Comparison of ENCODE assay signal across 20 cellular contexts in the genomic region with DNA sequence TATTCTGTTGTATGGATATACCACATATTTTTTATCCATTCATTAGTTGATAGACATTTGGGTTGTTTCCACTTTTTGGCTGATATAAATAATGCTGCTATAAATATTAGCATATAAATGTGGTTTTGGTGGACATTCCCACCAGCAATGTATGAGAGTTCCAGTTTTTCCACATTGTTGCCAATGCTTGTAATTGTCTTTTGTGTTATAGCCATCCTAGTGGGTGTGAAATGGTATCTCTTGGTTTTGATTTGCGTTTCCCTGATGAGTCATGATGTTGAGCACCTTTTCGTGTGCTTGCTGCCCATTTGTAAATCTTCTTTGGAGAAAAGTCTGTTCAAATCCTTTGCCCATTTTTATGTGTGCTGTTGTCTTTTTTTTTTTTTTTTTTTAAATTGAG.
"Had no signal": no experiment of that assay in that cellular context is flagged by ENCODE, and none has a peak within 500 bp of the region (broad histone marks: within the 10 kb centered on the region; RNA-seq: fewer than 3 reads in every experiment).

No MANE protein-coding gene starts in this region.

- H3K27ac Mint-ChIP-seq: activated T-cell treated with anti-CD3 and anti-CD28 coated beads, Interleukin-2, amount 50 U/mL, for 72 hours; brain; natural killer cell had no signal

- H3K27ac ChIP-seq: heart left ventricle, pancreas, psoas muscle, upper lobe of right lung had no signal

- H3K4me3 ChIP-seq: heart left ventricle, pancreas, psoas muscle, upper lobe of right lung had no signal

- H3K9me3 ChIP-seq: heart left ventricle, pancreas, psoas muscle, upper lobe of right lung had no signal

- H3K4me3 Mint-ChIP-seq: brain, natural killer cell had no signal

- ATAC-seq: activated T-cell treated with anti-CD3 and anti-CD28 coated beads, Interleukin-2, amount 50 U/mL, for 72 hours; heart left ventricle; left ventricle myocardium superior; natural killer cell; pancreas; psoas muscle; right cardiac atrium; stimulated activated naive CD8-positive, alpha-beta T cell treated with anti-CD3 and anti-CD28 coated beads, Interleukin-15, Interleukin-2, amounts not matched to agents 100 U/mL and 50 U/mL, for 24 hours; upper lobe of right lung had no signal

- H3K4me1 ChIP-seq: heart left ventricle, pancreas, psoas muscle, upper lobe of right lung had no signal

- H3K27me3 ChIP-seq: heart left ventricle, pancreas, upper lobe of right lung had no signal

- H3K9me3 Mint-ChIP-seq: natural killer cell had no signal

- H3K4me1 Mint-ChIP-seq: brain, natural killer cell had no signal

- DNase-seq: activated gamma-delta T cell; activated naive CD4-positive, alpha-beta T cell treated with anti-CD3 and anti-CD28 coated beads, Interleukin-2, amount 50 U/mL, for 16 hours; activated T-cell treated with anti-CD3 and anti-CD28 coated beads, Interleukin-2, amount 50 U/mL, for 72 hours; aorta; central memory CD4-positive, alpha-beta T cell; effector memory CD4-positive, alpha-beta T cell; heart left ventricle; left ventricle myocardium superior; midbrain; natural killer cell; pancreas; psoas muscle; right cardiac atrium; stimulated activated CD4-positive, alpha-beta T cell treated with anti-CD3 and anti-CD28 coated beads, Interleukin-12 subunit alpha, Interleukin-12 subunit beta, amount 100 ng/mL, for 4 hours; stimulated activated CD4-positive, alpha-beta T cell treated with anti-CD3 and anti-CD28 coated beads, Interleukin-4, amount 100 ng/mL, for 4 hours; stimulated activated naive CD8-positive, alpha-beta T cell treated with anti-CD3 and anti-CD28 coated beads, Interleukin-15, Interleukin-2, amounts not matched to agents 100 U/mL and 50 U/mL, for 24 hours; upper lobe of right lung had no signal

- H3K27me3 Mint-ChIP-seq: brain had no signal

- FAIRE-seq: islet of Langerhans, pancreas, TTC549 had no signal
